Comparison of ENCODE assay signal across 8 cellular contexts in the genomic region with DNA sequence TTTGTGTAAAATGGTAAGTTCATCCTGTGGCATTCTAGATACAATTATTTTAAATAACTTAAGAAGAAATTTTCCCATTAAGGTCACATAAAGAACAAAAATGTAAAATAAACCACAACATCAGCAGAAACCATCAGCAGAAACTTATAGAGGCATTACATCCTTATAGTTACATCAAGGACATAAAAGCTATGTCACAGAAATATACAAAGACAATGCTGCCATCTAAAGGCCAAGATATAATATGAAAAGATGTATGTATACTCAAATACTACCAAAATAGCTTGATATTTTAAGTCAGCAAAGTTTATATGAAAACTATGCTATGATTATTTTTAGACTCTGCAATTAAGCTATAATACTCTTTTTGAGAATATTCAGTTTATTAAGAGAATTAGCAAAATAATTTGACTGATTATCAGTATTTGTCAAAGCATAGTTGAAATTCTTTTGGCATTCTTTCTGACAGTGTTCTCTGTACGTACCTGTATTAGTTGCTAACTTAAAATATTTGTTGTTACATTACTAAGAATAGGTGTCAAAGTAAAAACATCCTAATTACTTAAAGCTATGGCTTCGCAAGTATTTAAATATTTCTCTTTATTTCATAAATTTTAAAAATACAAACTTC. TPM values are rescaled to one million over a fixed set of nuclear protein-coding genes. Genes with fewer than 3 reads are reported as not detected.
DNase-seq lines count a peak whose midpoint lies in the region; ATAC-seq and TF ChIP-seq lines count a peak whose summit lies in the region.

No MANE protein-coding gene starts in this region.

- no peaks in the 10 kb centered on the region for H3K27me3 ChIP-seq in Panc1 (ENCODE audit: control insufficient read depth, insufficient read depth, low read length)
- H3K27me3 ChIP-seq in esophagus squamous epithelium: no peaks in the 10 kb centered on the region
- H3K27me3 ChIP-seq in prostate gland (replicated peaks; ENCODE audit: insufficient read depth): no peaks in the 10 kb centered on the region

- H3K9me3 ChIP-seq in Panc1 (ENCODE audit: control insufficient read depth, insufficient read depth, low read depth, low read length) (no peaks in the 10 kb centered on the region), esophagus squamous epithelium (no peaks in the 10 kb centered on the region), prostate gland (no peaks in the 10 kb centered on the region)

- POLR2A ChIA-PET in Panc1 (lab: Charles Lee): interaction anchor here (0.6 kb wide), 1 partner anchor 16 kb away, joined by 4 read pairs; no protein-coding TSS in a partner anchor

- H3K36me3 ChIP-seq in Panc1 (ENCODE audit: control insufficient read depth, insufficient read depth, low read length) (no peaks in the 10 kb centered on the region), esophagus squamous epithelium (peaks cover 0 to 11% (median 0%) of the 10 kb centered on the region in 3 donors), prostate gland (no peaks in the 10 kb centered on the region)

- CTCF ChIA-PET in Panc1 (lab: Charles Lee): interaction anchor here (1.3 kb wide), 1 partner anchor 85 kb away, joined by 14 read pairs; no protein-coding TSS in a partner anchor

- DNase-seq in DMS114 treated with DMSO at 0.1 percent for 48 hours (lab: John Stamatoyannopoulos, UW; ENCODE audit: unreplicated experiment): peak; percentile 74
- DNase-seq in HT-29 (ENCODE audit: low spot score): peak; percentile 63
- peak; percentile 18 for DNase-seq in Panc1 (ENCODE audit: low read depth, low spot score)
- no peak for DNase-seq in esophagus squamous epithelium (lab: John Stamatoyannopoulos, UW)
- DNase-seq in prostate gland (ENCODE audit: low spot score): no peak
- no peak for DNase-seq in HK-2 (ENCODE audit: unreplicated experiment)
- DNase-seq in NCI-H1048 (lab: John Stamatoyannopoulos, UW): no peak

- H3K4me1 ChIP-seq in Panc1 (ENCODE audit: control insufficient read depth, insufficient read depth, low read length) (no peaks in the 10 kb centered on the region), esophagus squamous epithelium (no peaks in the 10 kb centered on the region), prostate gland (replicated peaks) (no peaks in the 10 kb centered on the region)

- BruUV-seq in Panc1 (replicated peaks; lab: Mats Ljungman, UMichigan): no TSS peak

- peak; percentile 27; the same call in 1 of the 2 replicates for TF ChIP-seq CTCF in Panc1 (IDR thresholded peaks at IDR 0.05)
- TF ChIP-seq CTCF in esophagus squamous epithelium (IDR thresholded peaks at IDR 0.05): peak in 4 of 6 experiments; percentile 29 to 55 (median 32)
- TF ChIP-seq CTCF in prostate gland (IDR thresholded peaks at IDR 0.05): peak in 3 of 4 experiments; percentile 39 to 47 (median 42)

- TF ChIP-seq POLR2A in esophagus squamous epithelium (IDR thresholded peaks at IDR 0.05) (no peak), prostate gland (IDR thresholded peaks at IDR 0.05) (no peak)

- H3K4me3 ChIP-seq in Panc1 (ENCODE audit: low read depth in 2 of 2, low read length in 2 of 2) (no peak overlapping the region), esophagus squamous epithelium (no peak overlapping the region), prostate gland (no peak overlapping the region)

- intact Hi-C loops in Panc1 (cut with micrococcal nuclease; ENCODE audit: unreplicated experiment) (loop anchor here (2.0 to 5.0 kb wide), 2 partner anchors 85 to 198 kb away; no protein-coding TSS in a partner anchor), esophagus squamous epithelium (cut with DNase I) (no loop called here), prostate gland (cut with DNase I) (no loop called here)

- peak; percentile 68 for ATAC-seq in GM19452 (IDR thresholded peaks at IDR 0.05; ENCODE audit: unreplicated experiment)
- ATAC-seq in Panc1: peak; percentile 80

- in situ Hi-C loops in Panc1 (cut with HindIII; ENCODE audit: low pct_unique_long_range_greater_than_20kb, low sequenced_read_pairs): no loop called here

- WGBS in esophagus squamous epithelium, 2 donors: 85 to 96% methylated on average over 2 of the region's 2 CpGs
- 92% methylated on average over 2 of the region's 2 CpGs for WGBS in prostate gland

- H3K27ac ChIP-seq in Panc1 (ENCODE audit: low read length) (no peak overlapping the region), esophagus squamous epithelium (no peak overlapping the region), prostate gland (no peak overlapping the region)

RNA-seq across cellular contexts. Expression of gene FBXL17, which starts 36.2 kb away (rescaled TPM):
- total RNA-seq in HT-29 (2014; rRNA removed; shearing (Covaris generic)): 7.5 and 9.5 TPM in 2 replicates
- total RNA-seq in Panc1 (2021; ENCODE audit: unreplicated experiment): 17.4 TPM
- 14.4 TPM for polyA plus RNA-seq in Panc1 (2012; ENCODE audit: insufficient read length)
- total RNA-seq in esophagus squamous epithelium: 10 to 100 TPM; 11.8 to 23.5 (median 13.8) TPM
- total RNA-seq in prostate gland: 10 to 100 TPM; 14.8 to 30.4 TPM

Comparison
In these comparisons a context has a peak if more than half of its experiments do, and no peak if none do; other contexts are left out.
1. DNase-seq: peak in DMS114 treated with DMSO at 0.1 percent for 48 hours (single experiment), HT-29 (single experiment) and Panc1 (single experiment); none in esophagus squamous epithelium (single experiment), prostate gland (single experiment), HK-2 (single experiment) and NCI-H1048 (single experiment).
2. Peak in every context shown above with its lines, with median percentiles within 50 percentile points of each other: CTCF ChIP-seq.